ENCODE assay signal across 8 cellular contexts in genomic region chr2:226836548-226836885, GRCh38. TPM values are rescaled to one million over a fixed set of nuclear protein-coding genes. Genes with fewer than 3 reads are reported as not detected.
A peak's percentile ranks its signal among the peaks of the same experiment; 100 is the strongest.
DNase-seq lines count a peak whose midpoint lies in the region; ATAC-seq and TF ChIP-seq lines count a peak whose summit lies in the region.

No MANE protein-coding gene starts in this region.

- ATAC-seq in GM21786 (IDR thresholded peaks at IDR 0.05; ENCODE audit: unreplicated experiment) = peak; percentile 0
- ATAC-seq in PC-3 = peak; percentile 2; the same call in 1 of the 2 replicates

- BruUV-seq in PC-3 (replicated peaks; lab: Mats Ljungman, UMichigan) = TSS peak; percentile 66

- TF ChIP-seq CTCF in PC-3 (conservative IDR thresholded peaks at IDR 0.05; ENCODE audit: low read depth, low read length) (no peak), epithelial cell of proximal tubule (conservative IDR thresholded peaks at IDR 0.05; ENCODE audit: low read depth, low read length) (no peak)

- H3K79me1 ChIP-seq in trophoblast cell (ENCODE audit: low read length) = peaks cover 10% of the 10 kb centered on the region

- H4K12ac ChIP-seq in trophoblast cell (ENCODE audit: low read depth, low read length) = no peak overlapping the region

- peak overlapping the region; percentile 85 for H3K4me3 ChIP-seq in CD8-positive, alpha-beta memory T cell (ENCODE audit: low read length)
- H3K4me3 ChIP-seq in PC-3 (ENCODE audit: low read length) = peak overlapping the region; percentile 84
- H3K4me3 ChIP-seq in epithelial cell of proximal tubule (ENCODE audit: low read depth, low read length) = peak overlapping the region; percentile 75
- H3K4me3 ChIP-seq in trophoblast cell (ENCODE audit: low read depth, low read length) = no peak overlapping the region

- POLR2A ChIA-PET in CD8-positive, alpha-beta memory T cell (lab: Charles Lee) = interaction anchor here (0.7 to 3.0 kb wide), 3 partner anchors 37 to 46 kb away, joined by 3 to 33 read pairs (median 7); partner anchors contain the start of gene IRS1
- POLR2A ChIA-PET in PC-3 (lab: Charles Lee; ENCODE audit: unreplicated experiment) = interaction anchor here (0.7 kb wide), 2 partner anchors 260 to 718 kb away, joined by 3 to 6 read pairs; no protein-coding TSS in a partner anchor

- H3K9ac ChIP-seq in PC-3 (ENCODE audit: low read length) = peak overlapping the region; percentile 97
- H3K9ac ChIP-seq in trophoblast cell (ENCODE audit: low read length) = peak overlapping the region; percentile 98

- DNase-seq in CD8-positive, alpha-beta memory T cell = no peak
- no peak for DNase-seq in PC-3
- DNase-seq in epithelial cell of proximal tubule (ENCODE audit: low read depth) = no peak
- no peak for DNase-seq in trophoblast cell
- DNase-seq in epidermal melanocyte (ENCODE audit: insufficient read length, low spot score) = no peak
- no peak for DNase-seq in NCI-H2196 (lab: John Stamatoyannopoulos, UW; ENCODE audit: unreplicated experiment)
- DNase-seq in EL = no peak

- peak overlapping the region; percentile 82 for H2AFZ ChIP-seq in PC-3 (ENCODE audit: low read length)
- H2AFZ ChIP-seq in trophoblast cell (ENCODE audit: insufficient read depth, low read length, poor library complexity) = no peak overlapping the region

- H3K4ac ChIP-seq in trophoblast cell (ENCODE audit: low read depth, low read length) = no peak overlapping the region

- peaks cover 0 to 2% of the 10 kb centered on the region in 2 donors for H3K27me3 Mint-ChIP-seq in CD8-positive, alpha-beta memory T cell

- H2AK5ac ChIP-seq in trophoblast cell (ENCODE audit: low read length) = no peak overlapping the region

- intact Hi-C loops in PC-3 (cut with micrococcal nuclease) = loop anchor here (5.0 kb wide), 1 partner anchor 76 kb away; no protein-coding TSS in a partner anchor

- H3K27ac Mint-ChIP-seq in CD8-positive, alpha-beta memory T cell = peak overlapping the region; percentile 96 to 100 (median 99)

- no peaks in the 10 kb centered on the region for H3K9me2 ChIP-seq in PC-3 (replicated peaks; ENCODE audit: low read length)

- no peaks in the 10 kb centered on the region for H3F3A ChIP-seq in PC-3 (ENCODE audit: low read length, unreplicated experiment)

- H4K91ac ChIP-seq in trophoblast cell (ENCODE audit: low read depth, low read length) = no peak overlapping the region

- no peak overlapping the region for H4K8ac ChIP-seq in trophoblast cell (ENCODE audit: low read depth, low read length)

- H3K79me2 ChIP-seq in PC-3 (ENCODE audit: low read length) (peaks cover 61% of the 10 kb centered on the region), trophoblast cell (ENCODE audit: control insufficient read depth, insufficient read depth, low read length, poor library complexity) (peaks cover 7% of the 10 kb centered on the region)

- H3K18ac ChIP-seq in trophoblast cell (ENCODE audit: low read length) = no peak overlapping the region

- H2BK5ac ChIP-seq in trophoblast cell (ENCODE audit: low read depth, low read length, poor library complexity) = no peak overlapping the region

- H3K27me3 ChIP-seq in CD8-positive, alpha-beta memory T cell (ENCODE audit: insufficient read depth, low read length, poor library complexity, severe bottlenecking) = no peaks in the 10 kb centered on the region
- H3K27me3 ChIP-seq in PC-3 (ENCODE audit: low read length) (no peaks in the 10 kb centered on the region), trophoblast cell (ENCODE audit: insufficient read depth, low read length) (no peaks in the 10 kb centered on the region)

- no peaks in the 10 kb centered on the region for H3K9me3 ChIP-seq in CD8-positive, alpha-beta memory T cell (ENCODE audit: low read length)
- no peaks in the 10 kb centered on the region for H3K9me3 ChIP-seq in PC-3 (ENCODE audit: low read length)
- H3K9me3 ChIP-seq in trophoblast cell (ENCODE audit: insufficient read depth, low read depth, low read length) = no peaks in the 10 kb centered on the region

- H3K14ac ChIP-seq in trophoblast cell (ENCODE audit: low read length) = no peak overlapping the region

- peaks cover 56% of the 10 kb centered on the region for H3K4me1 ChIP-seq in CD8-positive, alpha-beta memory T cell (ENCODE audit: insufficient read depth, low read length)
- H3K4me1 ChIP-seq in PC-3 (ENCODE audit: insufficient read depth, low read length) = peaks cover 39% of the 10 kb centered on the region
- H3K4me1 ChIP-seq in trophoblast cell (ENCODE audit: control insufficient read depth in 1 of 2, insufficient read depth in 2 of 2, low read length in 2 of 2) = peaks cover 0 to 4% of the 10 kb centered on the region in 2 experiments

- H3K36me3 Mint-ChIP-seq in CD8-positive, alpha-beta memory T cell = peaks cover 0 to 13% (median 1%) of the 10 kb centered on the region in 3 donors

- H3K4me1 Mint-ChIP-seq in CD8-positive, alpha-beta memory T cell = peaks cover 58 to 72% (median 71%) of the 10 kb centered on the region in 3 donors

- H3K36me3 ChIP-seq in CD8-positive, alpha-beta memory T cell (ENCODE audit: insufficient read depth, low read length) = no peaks in the 10 kb centered on the region
- H3K36me3 ChIP-seq in PC-3 (ENCODE audit: low read depth, low read length) = no peaks in the 10 kb centered on the region
- no peaks in the 10 kb centered on the region for H3K36me3 ChIP-seq in trophoblast cell (ENCODE audit: control insufficient read depth in 1 of 2, insufficient read depth in 2 of 2, low read length in 2 of 2)

- no CpG with 5 or more reads among the region's 6 CpGs for WGBS in trophoblast cell (ENCODE audit: extremely low coverage, insufficient coverage, insufficient read length)

- peak overlapping the region; percentile 86 to 98 (median 94) for H3K4me3 Mint-ChIP-seq in CD8-positive, alpha-beta memory T cell

- H3K23ac ChIP-seq in trophoblast cell (ENCODE audit: low read length) = no peak overlapping the region

- H4K20me1 ChIP-seq in PC-3 (ENCODE audit: low read length) = 0 out of 2 replicates have a peak, but pooled peaks cover 4% of the 10 kb centered on the region

- CTCF ChIA-PET in CD8-positive, alpha-beta memory T cell (lab: Charles Lee) = interaction anchor here (1.1 to 2.2 kb wide), 3 partner anchors 37 to 64 kb away, joined by 3 to 10 read pairs (median 3); partner anchors contain the start of gene IRS1
- CTCF ChIA-PET in PC-3 (lab: Charles Lee) = no interaction called here

- H3K4me2 ChIP-seq in PC-3 (ENCODE audit: low read length) (peak overlapping the region; percentile 98), trophoblast cell (ENCODE audit: low read length) (peak overlapping the region; percentile 94)

- peak overlapping the region; percentile 99 for H3K27ac ChIP-seq in CD8-positive, alpha-beta memory T cell (ENCODE audit: low read depth, low read length)
- H3K27ac ChIP-seq in PC-3 (ENCODE audit: low read length) = peak overlapping the region; percentile 95
- H3K27ac ChIP-seq in trophoblast cell (ENCODE audit: low read depth, low read length) = peak overlapping the region; percentile 97

- no peak overlapping the region for H2BK120ac ChIP-seq in trophoblast cell (ENCODE audit: insufficient read depth, low read length, poor library complexity)

- no peak overlapping the region for H2BK12ac ChIP-seq in trophoblast cell (ENCODE audit: low read length)

- H3K9me3 Mint-ChIP-seq in CD8-positive, alpha-beta memory T cell = no peaks in the 10 kb centered on the region

RNA-seq across cellular contexts. Expression of gene RHBDD1, which starts 0.7 kb away (rescaled TPM):
- total RNA-seq in CD8-positive, alpha-beta memory T cell = 10 to 100 TPM; 32.8 to 35.7 TPM
- polyA plus RNA-seq in CD8-positive, alpha-beta memory T cell = 19.2 TPM
- total RNA-seq in PC-3 (2014; rRNA removed) = 7.8 and 9.1 TPM in 2 replicates
- total RNA-seq in epithelial cell of proximal tubule = 11.8 and 14.1 TPM in 2 replicates
- polyA plus RNA-seq in trophoblast cell (2013) = 16.9 and 17.3 TPM in 2 replicates

RNA-seq across cellular contexts. Expression of gene IRS1, which starts 36.9 kb away (rescaled TPM):
- total RNA-seq in CD8-positive, alpha-beta memory T cell = 1 to 10 TPM; 3.6 to 3.9 TPM
- polyA plus RNA-seq in CD8-positive, alpha-beta memory T cell = 0.20 TPM
- 38.8 and 43.8 TPM in 2 replicates for total RNA-seq in PC-3 (2014; rRNA removed)
- 13.0 and 25.8 TPM in 2 replicates for total RNA-seq in epithelial cell of proximal tubule
- 22.0 and 23.0 TPM in 2 replicates for polyA plus RNA-seq in trophoblast cell (2013)
